ENCODE assay signal across 18 cellular contexts in the genomic region with DNA sequence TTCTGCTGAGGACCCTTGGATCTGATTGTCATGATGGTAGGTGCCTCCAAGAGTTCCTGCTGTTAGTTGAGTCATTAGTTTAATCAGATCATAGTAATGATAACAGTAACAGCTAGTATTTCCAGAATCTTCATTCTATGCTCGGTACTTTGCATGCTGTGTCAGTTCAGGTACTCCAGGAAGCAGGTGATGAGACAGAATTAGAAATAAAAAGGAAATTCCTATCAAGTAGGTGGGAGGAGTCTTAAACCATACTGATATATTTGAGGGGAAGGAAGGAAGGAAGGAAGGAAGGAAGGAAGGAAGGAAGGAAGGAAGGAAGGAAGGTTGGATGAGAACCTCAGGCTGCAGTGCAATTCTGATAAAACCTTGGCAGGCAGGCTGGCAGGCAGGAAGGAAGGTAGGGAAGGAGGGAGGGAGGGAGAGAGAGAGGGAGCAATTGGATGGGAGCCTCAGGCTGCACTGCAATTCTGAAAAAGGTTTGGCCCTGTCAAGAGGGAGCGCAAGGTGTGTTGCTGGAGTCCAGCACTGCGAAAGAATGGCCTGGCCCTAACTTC.
DNase-seq lines count a peak whose midpoint lies in the region; TF ChIP-seq lines count a peak whose summit lies in the region.
"Had no signal": no experiment of that assay in that cellular context is flagged by ENCODE, and none has a peak within 500 bp of the region (broad histone marks: within the 10 kb centered on the region; RNA-seq: fewer than 3 reads in every experiment).

No MANE protein-coding gene starts in this region.

- H3K36me3 ChIP-seq in Loucy (ENCODE audit: insufficient read depth, low read length) = no peaks in the 10 kb centered on the region
- no peaks in the 10 kb centered on the region for H3K36me3 ChIP-seq in H7 (replicated peaks; ENCODE audit: control insufficient read depth, insufficient read depth, low read length)
- no peaks in the 10 kb centered on the region for H3K36me3 ChIP-seq in transverse colon
- H3K36me3 ChIP-seq: BE2C had no signal

- no peaks in the 10 kb centered on the region for H3K36me3 Mint-ChIP-seq in nephron progenitor cell (ENCODE audit: low read depth)
- H3K36me3 Mint-ChIP-seq: CD8-positive, alpha-beta T cell had no signal

- H3K9me2 ChIP-seq in Loucy (replicated peaks; ENCODE audit: low read depth, low read length) = no peaks in the 10 kb centered on the region

- H3K27me3 ChIP-seq in Loucy (ENCODE audit: insufficient read depth, low read length, poor library complexity, severe bottlenecking) = no peaks in the 10 kb centered on the region
- H3K27me3 ChIP-seq in H7 (ENCODE audit: control insufficient read depth, insufficient read depth, low read length) = no peaks in the 10 kb centered on the region
- H3K27me3 ChIP-seq in transverse colon = no peaks in the 10 kb centered on the region
- H3K27me3 ChIP-seq: BE2C had no signal

- H3K79me2 ChIP-seq in Loucy (ENCODE audit: insufficient read depth, low read length) = no peaks in the 10 kb centered on the region

- peaks cover 37% of the 10 kb centered on the region for H3K4me1 Mint-ChIP-seq in nephron progenitor cell
- H3K4me1 Mint-ChIP-seq: CD4-positive, CD25-positive, alpha-beta regulatory T cell had no signal

- TF ChIP-seq POLR2A in transverse colon (IDR thresholded peaks at IDR 0.05) = no peak

- no peak for TF ChIP-seq EP300 in transverse colon (IDR thresholded peaks at IDR 0.05; ENCODE audit: low read depth)

- H3F3A ChIP-seq in Loucy (ENCODE audit: low read depth) = no peaks in the 10 kb centered on the region

- WGBS in transverse colon (ENCODE audit: low coverage in 1 of 2), 2 donors = 88 to 100% methylated on average over 1 to 3 of the region's 3 CpGs

- no peak overlapping the region for H2AFZ ChIP-seq in Loucy (ENCODE audit: low read length)
- H2AFZ ChIP-seq: GM23338 had no signal

- peak overlapping the region; percentile 38 for H3K27ac Mint-ChIP-seq in nephron progenitor cell
- H3K27ac Mint-ChIP-seq: CD4-positive, CD25-positive, alpha-beta regulatory T cell; CD8-positive, alpha-beta T cell; GM23338 had no signal

- no peak overlapping the region for H3K27ac ChIP-seq in transverse colon
- H3K27ac ChIP-seq: 22Rv1, C4-2B had no signal

- DNase-seq in DMS79 treated with DMSO at 0.1 percent for 48 hours (lab: John Stamatoyannopoulos, UW) = peak; percentile 60
- DNase-seq in DMS79 (lab: John Stamatoyannopoulos, UW) = no peak
- DNase-seq in nephron progenitor cell = no peak
- no peak for DNase-seq in H7
- DNase-seq in transverse colon = no peak
- DNase-seq in NCI-H510A treated with DMSO at 0.1 percent for 48 hours (lab: John Stamatoyannopoulos, UW) = no peak
- DNase-seq: ACHN; AML-193; BE2C; Caco-2; CD4-positive, CD25-positive, alpha-beta regulatory T cell; CD8-positive, alpha-beta T cell; GF-D8; HCEC 1CT had no signal

- no peak overlapping the region for H3K9ac ChIP-seq in Loucy (ENCODE audit: low read depth, low read length, poor library complexity, severe bottlenecking)

- H3K9me3 Mint-ChIP-seq in nephron progenitor cell = no peaks in the 10 kb centered on the region
- H3K9me3 Mint-ChIP-seq: CD4-positive, CD25-positive, alpha-beta regulatory T cell; CD8-positive, alpha-beta T cell; GM23338 had no signal

- no peak overlapping the region for H3K4me3 Mint-ChIP-seq in nephron progenitor cell
- H3K4me3 Mint-ChIP-seq: CD4-positive, CD25-positive, alpha-beta regulatory T cell; CD8-positive, alpha-beta T cell; GM23338 had no signal

- H3K9me3 ChIP-seq in Loucy (ENCODE audit: insufficient read depth, low read depth, low read length) (no peaks in the 10 kb centered on the region), transverse colon (no peaks in the 10 kb centered on the region)
- H3K9me3 ChIP-seq: BE2C, Caco-2 had no signal

- no peak for TF ChIP-seq CTCF in Loucy (conservative IDR thresholded peaks at IDR 0.05; ENCODE audit: low read length)
- no peak for TF ChIP-seq CTCF in nephron progenitor cell (IDR thresholded peaks at IDR 0.05)
- TF ChIP-seq CTCF in transverse colon (IDR thresholded peaks at IDR 0.05) = no peak

- H3K4me3 ChIP-seq in Loucy (ENCODE audit: low read length, poor library complexity, severe bottlenecking) (no peak overlapping the region), H7 (ENCODE audit: insufficient read depth, low read depth, low read length) (no peak overlapping the region), transverse colon (no peak overlapping the region)
- H3K4me3 ChIP-seq: GM23338 had no signal

- intact Hi-C loops in transverse colon (cut with DNase I; ENCODE audit: low total_unique reads) = no loop called here

- in situ Hi-C loops in transverse colon (cut with MboI; ENCODE audit: low pct_ligation_motif_present in 1 of 4, low pct_unique_long_range_greater_than_20kb in 1 of 4, low sequenced_read_pairs in 3 of 4) = no loop called here

- H4K20me1 ChIP-seq in Loucy (ENCODE audit: insufficient read depth, low read length, poor library complexity, severe bottlenecking) = no peaks in the 10 kb centered on the region

- peak overlapping the region; percentile 23 for H3K4me2 ChIP-seq in Loucy (ENCODE audit: low read depth, low read length, poor library complexity, severe bottlenecking)
- H3K4me2 ChIP-seq: GM23338 had no signal

- H3K4me1 ChIP-seq in Loucy (ENCODE audit: insufficient read depth, low read length, poor library complexity, severe bottlenecking) (peaks cover 15% of the 10 kb centered on the region), transverse colon (no peaks in the 10 kb centered on the region)
- H3K4me1 ChIP-seq: Caco-2 had no signal

- no peaks in the 10 kb centered on the region for H3K27me3 Mint-ChIP-seq in nephron progenitor cell (ENCODE audit: low read depth, poor library complexity)
- H3K27me3 Mint-ChIP-seq: CD4-positive, CD25-positive, alpha-beta regulatory T cell had no signal
